Comparison of ENCODE assay signal across 16 cellular contexts in genomic region chr18:44654555-44654954, GRCh38. TPM values are rescaled to one million over a fixed set of nuclear protein-coding genes. Genes with fewer than 3 reads are reported as not detected.
A peak's percentile ranks its signal among the peaks of the same experiment; 100 is the strongest.
DNase-seq lines count a peak whose midpoint lies in the region; ATAC-seq and TF ChIP-seq lines count a peak whose summit lies in the region.
"Had no signal": no experiment of that assay in that cellular context is flagged by ENCODE, and none has a peak within 500 bp of the region (broad histone marks: within the 10 kb centered on the region; RNA-seq: fewer than 3 reads in every experiment).

No MANE protein-coding gene starts in this region.

- H3K27ac Mint-ChIP-seq in chondrocyte (ENCODE audit: unreplicated experiment): peak overlapping the region; percentile 82
- no peak overlapping the region for H3K27ac Mint-ChIP-seq in activated CD4-positive, alpha-beta memory T cell treated with anti-CD3 and anti-CD28 coated beads for 36 hours
- H3K27ac Mint-ChIP-seq: naive B cell; stimulated activated naive B cell treated with anti-CD40 and anti-IgM and Interleukin-4, amounts not matched to agents 10 μg/mL and 1 μg/mL and 100 μg/mL, for 72 hours had no signal

- no peaks in the 10 kb centered on the region for H3K36me3 ChIP-seq in left lung
- H3K36me3 ChIP-seq: BE2C, colonic mucosa, HAP-1 had no signal

- TF ChIP-seq CTCF in AG04449 (IDR thresholded peaks at IDR 0.05; ENCODE audit: insufficient read depth, low read length, missing control alignments) (no peak), chondrocyte (IDR thresholded peaks at IDR 0.05) (peak; percentile 41), left lung (IDR thresholded peaks at IDR 0.05) (no peak)

- TF ChIP-seq RAD21 in Ishikawa (IDR thresholded peaks at IDR 0.05; ENCODE audit: low read depth): 0 out of 2 replicates have a peak, but pooled peaks have one; percentile 20

- H3K27me3 ChIP-seq in left lung: no peaks in the 10 kb centered on the region
- H3K27me3 ChIP-seq: BE2C, colonic mucosa had no signal

- POLR2A ChIA-PET in AG04449 (lab: Yijun Ruan, JAX): no interaction called here
- POLR2A ChIA-PET in activated CD4-positive, alpha-beta memory T cell treated with anti-CD3 and anti-CD28 coated beads for 36 hours (lab: Charles Lee): no interaction called here

- peak; percentile 37 for ATAC-seq in left lung
- no peak for ATAC-seq in GM21447 (IDR thresholded peaks at IDR 0.05; ENCODE audit: unreplicated experiment)
- ATAC-seq in GM21390 (IDR thresholded peaks at IDR 0.05; ENCODE audit: unreplicated experiment): no peak
- ATAC-seq: stimulated activated naive B cell treated with anti-CD40 and anti-IgM and Interleukin-4, amounts not matched to agents 10 μg/mL and 1 μg/mL and 100 μg/mL, for 72 hours had no signal

- no peaks in the 10 kb centered on the region for H3K27me3 Mint-ChIP-seq in chondrocyte (ENCODE audit: low read depth)
- peaks cover 14% of the 10 kb centered on the region for H3K27me3 Mint-ChIP-seq in activated CD4-positive, alpha-beta memory T cell treated with anti-CD3 and anti-CD28 coated beads for 36 hours
- H3K27me3 Mint-ChIP-seq: stimulated activated naive B cell treated with anti-CD40 and anti-IgM and Interleukin-4, amounts not matched to agents 10 μg/mL and 1 μg/mL and 100 μg/mL, for 72 hours had no signal

- no peaks in the 10 kb centered on the region for H3K9me3 ChIP-seq in left lung
- H3K9me3 ChIP-seq: BE2C, colonic mucosa, HAP-1 had no signal

- TF ChIP-seq EP300 in Ishikawa (IDR thresholded peaks at IDR 0.05; ENCODE audit: borderline replicate concordance): peak; percentile 89

- CTCF ChIA-PET in AG04449 (lab: Yijun Ruan, JAX): interaction anchor here (0.6 to 1.4 kb wide), 4 partner anchors 10 to 559 kb away, joined by 3 to 7 read pairs (median 3); no protein-coding TSS in a partner anchor
- CTCF ChIA-PET in activated CD4-positive, alpha-beta memory T cell treated with anti-CD3 and anti-CD28 coated beads for 36 hours (lab: Charles Lee): interaction anchor here (1.2 kb wide), 1 partner anchor 12 kb away, joined by 4 read pairs; no protein-coding TSS in a partner anchor

- H3K9me3 Mint-ChIP-seq in chondrocyte (ENCODE audit: low read depth): peaks cover 2% of the 10 kb centered on the region
- no peaks in the 10 kb centered on the region for H3K9me3 Mint-ChIP-seq in activated CD4-positive, alpha-beta memory T cell treated with anti-CD3 and anti-CD28 coated beads for 36 hours
- H3K9me3 Mint-ChIP-seq: naive B cell had no signal

- H3K36me3 Mint-ChIP-seq in chondrocyte (ENCODE audit: low read depth): no peaks in the 10 kb centered on the region
- no peaks in the 10 kb centered on the region for H3K36me3 Mint-ChIP-seq in activated CD4-positive, alpha-beta memory T cell treated with anti-CD3 and anti-CD28 coated beads for 36 hours
- H3K36me3 Mint-ChIP-seq: naive B cell; stimulated activated naive B cell treated with anti-CD40 and anti-IgM and Interleukin-4, amounts not matched to agents 10 μg/mL and 1 μg/mL and 100 μg/mL, for 72 hours had no signal

- H3K27ac ChIP-seq in left lung: no peak overlapping the region
- H3K27ac ChIP-seq: colonic mucosa had no signal

- no peaks in the 10 kb centered on the region for H3K4me1 ChIP-seq in left lung
- H3K4me1 ChIP-seq: BE2C, colonic mucosa, HAP-1 had no signal

- H3K4me3 ChIP-seq in AG04449 (ENCODE audit: low read depth, low read length) (no peak overlapping the region), left lung (no peak overlapping the region)
- H3K4me3 ChIP-seq: colonic mucosa, HAP-1 had no signal

- DNase-seq in AG04449 (ENCODE audit: low read depth, low spot score) (peak; percentile 59), chondrocyte (ENCODE audit: low spot score) (no peak), left lung (no peak), activated gamma-delta T cell treated with Interleukin-2 at 50 U/mL for 16 hours (no peak)
- DNase-seq in activated CD4-positive, alpha-beta memory T cell treated with anti-CD3 and anti-CD28 coated beads for 36 hours: no peak
- DNase-seq: activated gamma-delta T cell; BE2C; colonic mucosa; naive B cell; NCI-H510A; SHP77 treated with DMSO at 0.1 percent for 48 hours; stimulated activated naive B cell treated with anti-CD40 and anti-IgM and Interleukin-4, amounts not matched to agents 10 μg/mL and 1 μg/mL and 100 μg/mL, for 72 hours had no signal

- intact Hi-C loops in left lung (cut with DNase I): no loop called here
- intact Hi-C loops in activated CD4-positive, alpha-beta memory T cell treated with anti-CD3 and anti-CD28 coated beads for 36 hours (cut with micrococcal nuclease): no loop called here

- H3K4me1 Mint-ChIP-seq in chondrocyte (ENCODE audit: low read depth): peaks cover 41% of the 10 kb centered on the region
- H3K4me1 Mint-ChIP-seq in activated CD4-positive, alpha-beta memory T cell treated with anti-CD3 and anti-CD28 coated beads for 36 hours (ENCODE audit: low read depth): no peaks in the 10 kb centered on the region
- H3K4me1 Mint-ChIP-seq: naive B cell had no signal

- no peak overlapping the region for H3K4me3 Mint-ChIP-seq in chondrocyte (ENCODE audit: unreplicated experiment)
- no peak overlapping the region for H3K4me3 Mint-ChIP-seq in activated CD4-positive, alpha-beta memory T cell treated with anti-CD3 and anti-CD28 coated beads for 36 hours
- H3K4me3 Mint-ChIP-seq: naive B cell; stimulated activated naive B cell treated with anti-CD40 and anti-IgM and Interleukin-4, amounts not matched to agents 10 μg/mL and 1 μg/mL and 100 μg/mL, for 72 hours had no signal

TF ChIP-seq in Ishikawa, 13 proteins besides CTCF, POLR2A, EP300 and RAD21:
- TF ChIP-seq YY1 (IDR thresholded peaks at IDR 0.05; ENCODE audit: low read depth) (no peak), REST (IDR thresholded peaks at IDR 0.05; ENCODE audit: low read depth) (no peak), CEBPB (IDR thresholded peaks at IDR 0.05) (no peak), USF1 (IDR thresholded peaks at IDR 0.05) (no peak), MAX (IDR thresholded peaks at IDR 0.05) (no peak; the same call in 1 of the 2 replicates), ZBTB7A (IDR thresholded peaks at IDR 0.05; ENCODE audit: low read depth) (no peak), TCF12 (IDR thresholded peaks at IDR 0.05; ENCODE audit: low read depth) (peak; percentile 65; the same call in 1 of the 2 replicates), FOXM1 (IDR thresholded peaks at IDR 0.05; ENCODE audit: borderline replicate concordance, low read depth) (peak; percentile 61; the same call in 1 of the 2 replicates), EGR1 (IDR thresholded peaks at IDR 0.05) (no peak), TEAD4 (IDR thresholded peaks at IDR 0.05) (peak; percentile 93), NFIC (IDR thresholded peaks at IDR 0.05) (peak; percentile 91), TAF1 (IDR thresholded peaks at IDR 0.05; ENCODE audit: low read depth) (no peak), CREB1 (IDR thresholded peaks at IDR 0.05; ENCODE audit: low read depth) (no peak)

RNA-seq across cellular contexts. Expression of gene SETBP1, which starts 26.1 kb away (rescaled TPM):
- 28.8 to 44.5 TPM (median 29.3 TPM) in 3 replicates for total RNA-seq in chondrocyte
- 10 to 100 TPM; 26.4 to 27.5 TPM for total RNA-seq in left lung
- total RNA-seq in activated CD4-positive, alpha-beta memory T cell treated with anti-CD3 and anti-CD28 coated beads for 36 hours: 1 to 10 TPM; 6.4 to 6.7 TPM
